8 cellular contexts compared by ENCODE assay signal in genomic region chr1:161766102-161766981, GRCh38. TPM values are rescaled to one million over a fixed set of nuclear protein-coding genes. Genes with fewer than 3 reads are reported as not detected.
A peak's percentile ranks its signal among the peaks of the same experiment; 100 is the strongest.
DNase-seq lines count a peak whose midpoint lies in the region; ATAC-seq, FAIRE-seq and TF ChIP-seq lines count a peak whose summit lies in the region.

TSS of gene ATF6 (plus strand) at chr1:161766320. CDS start at chr1:161766361, 41 bp downstream.

- H3K23ac ChIP-seq in H1 (ENCODE audit: insufficient read length) (no peak within 1 kb of the TSS), mesenchymal stem cell (ENCODE audit: low read length in 2 of 2) (no peak within 1 kb of the TSS)

- H4K91ac ChIP-seq in H1 (replicated peaks; ENCODE audit: insufficient read length, low read length) (no peak within 1 kb of the TSS), mesenchymal stem cell (ENCODE audit: low read length) (peak within 1 kb of the TSS; percentile 70)

- peaks cover 0 to 4% of the 10 kb centered on the region in 2 experiments; a peak in 1 of 4 replicates for H3K79me2 ChIP-seq in H1 (ENCODE audit: control insufficient read depth in 1 of 2, insufficient read depth in 2 of 2, low read length in 2 of 2)

- H3K9ac ChIP-seq in H1 (replicated peaks in 1 of 4; ENCODE audit: extremely low read depth in 1 of 4, low read depth in 3 of 4, low read length in 3 of 4): peak within 1 kb of the TSS; percentile 68 to 77 (median 71)
- peak within 1 kb of the TSS; percentile 99 for H3K9ac ChIP-seq in mesenchymal stem cell (ENCODE audit: low read length)

- no peak for TF ChIP-seq CTCF in H1 (IDR thresholded peaks at IDR 0.05; ENCODE audit: control extremely low read depth in 1 of 3, insufficient read depth in 1 of 3, low read depth in 1 of 3, low read length in 3 of 3)

- H2AFZ ChIP-seq in H1 (ENCODE audit: low read length) (peak within 1 kb of the TSS; percentile 94), mesenchymal stem cell (ENCODE audit: low read depth, low read length) (peak within 1 kb of the TSS; percentile 19)

- H3K4ac ChIP-seq in H1 (replicated peaks; ENCODE audit: insufficient read length, low read depth, low read length) (no peak within 1 kb of the TSS), mesenchymal stem cell (ENCODE audit: low read depth in 1 of 2, low read length in 2 of 2) (peak within 1 kb of the TSS; percentile 2 to 69)

- H3K27ac ChIP-seq in CD4-positive, CD25-positive, alpha-beta regulatory T cell (ENCODE audit: insufficient read depth, low read length, poor library complexity, severe bottlenecking): peak within 1 kb of the TSS; percentile 78
- H3K27ac ChIP-seq in H1 (ENCODE audit: low read depth, low read length) (no peak within 1 kb of the TSS), mesenchymal stem cell (ENCODE audit: low read length, poor library complexity, severe bottlenecking) (peak within 1 kb of the TSS; percentile 26)

- H3K79me1 ChIP-seq in H1 (ENCODE audit: low read depth, low read length): no peaks in the 10 kb centered on the region
- peaks cover 3% of the 10 kb centered on the region for H3K79me1 ChIP-seq in mesenchymal stem cell (replicated peaks; ENCODE audit: low read length, poor library complexity, severe bottlenecking)

- H2BK15ac ChIP-seq in H1 (ENCODE audit: low read length): no peak within 1 kb of the TSS
- H2BK15ac ChIP-seq in mesenchymal stem cell (ENCODE audit: low read depth, poor library complexity, severe bottlenecking): peak within 1 kb of the TSS; percentile 86

- H3K4me3 Mint-ChIP-seq in CD4-positive, CD25-positive, alpha-beta regulatory T cell: peak within 1 kb of the TSS; percentile 95 to 100 (median 98)

- no peak within 1 kb of the TSS for H4K8ac ChIP-seq in H1 (ENCODE audit: extremely low read depth, insufficient read depth, low read length)
- H4K8ac ChIP-seq in mesenchymal stem cell (ENCODE audit: low read length): peak within 1 kb of the TSS; percentile 86

- H2BK12ac ChIP-seq in H1 (ENCODE audit: low read depth, low read length) (no peak within 1 kb of the TSS), mesenchymal stem cell (ENCODE audit: low read length in 2 of 2) (no peak within 1 kb of the TSS)

- H3K4me1 Mint-ChIP-seq in CD4-positive, CD25-positive, alpha-beta regulatory T cell: peaks cover 23 to 51% (median 38%) of the 10 kb centered on the region in 4 donors

- DNase-seq in CD4-positive, CD25-positive, alpha-beta regulatory T cell: peak; percentile 63 to 91 (median 81)
- peak; percentile 70 for DNase-seq in HS-5 (ENCODE audit: low read depth)
- peak; percentile 78 to 89 for DNase-seq in NOMO-1 (lab: John Stamatoyannopoulos, UW; ENCODE audit: unreplicated experiment in 2 of 2)
- DNase-seq in H1 (ENCODE audit: low read depth in 1 of 2, low spot score in 2 of 2): peak; percentile 33 to 68
- DNase-seq in mesenchymal stem cell: peak; percentile 97
- peak; percentile 59 for DNase-seq in stimulated activated CD8-positive, alpha-beta memory T cell treated with anti-CD3 and anti-CD28 coated beads, Interleukin-12 subunit alpha, Interleukin-12 subunit beta, amount 100 ng/mL, for 24 hours (ENCODE audit: extremely low read depth)

- H3K23me2 ChIP-seq in H1 (ENCODE audit: low read depth, low read length): no peaks in the 10 kb centered on the region

- POLR2A ChIA-PET in activated CD8-positive, alpha-beta memory T cell treated with anti-CD3 and anti-CD28 coated beads for 36 hours (lab: Charles Lee): interaction anchor here (1.5 kb wide), 1 partner anchor 17 kb away, joined by 7 read pairs; the partner anchor contains the start of gene DUSP12
- POLR2A ChIA-PET in H1 (lab: Charles Lee; ENCODE audit: partially characterized antibody): interaction anchor here (1.1 to 1.6 kb wide), 4 partner anchors 10 to 19 kb away, joined by 3 to 5 read pairs (median 3); partner anchors contain the start of gene DUSP12

- H3K14ac ChIP-seq in H1 (ENCODE audit: insufficient read length): no peak within 1 kb of the TSS
- H3K14ac ChIP-seq in mesenchymal stem cell (ENCODE audit: low read length in 2 of 2): peak within 1 kb of the TSS in 1 of 2 experiments; percentile 43

- H3K9me3 ChIP-seq in CD4-positive, CD25-positive, alpha-beta regulatory T cell (ENCODE audit: control insufficient read depth in 2 of 2, low read length in 2 of 2): no peaks in the 10 kb centered on the region
- H3K9me3 ChIP-seq in H1 (ENCODE audit: insufficient read depth in 2 of 2, low read depth in 1 of 2, low read length in 1 of 2) (no peaks in the 10 kb centered on the region), mesenchymal stem cell (ENCODE audit: control insufficient read depth, low read length) (no peaks in the 10 kb centered on the region)

- peak in 1 of 2 experiments; percentile 58; a peak in 2 of 3 replicates for TF ChIP-seq POLR2A in H1 (IDR thresholded peaks at IDR 0.05; ENCODE audit: control extremely low read depth in 1 of 2, low read depth in 2 of 2, low read length in 2 of 2)

- peak within 1 kb of the TSS; percentile 99 for H3K4me3 ChIP-seq in CD4-positive, CD25-positive, alpha-beta regulatory T cell (ENCODE audit: low read depth, low read length)
- H3K4me3 ChIP-seq in H1 (ENCODE audit: extremely low read depth in 1 of 4, insufficient read depth in 2 of 4, low read depth in 3 of 4, low read length in 4 of 4) (peak within 1 kb of the TSS; percentile 77 to 99 (median 98)), mesenchymal stem cell (ENCODE audit: insufficient read depth in 1 of 2, low read depth in 1 of 2, low read length in 2 of 2) (peak within 1 kb of the TSS; percentile 66 to 99)

- H3K4me1 ChIP-seq in CD4-positive, CD25-positive, alpha-beta regulatory T cell (ENCODE audit: control insufficient read depth, insufficient read depth, low read length, poor library complexity, severe bottlenecking): peaks cover 49% of the 10 kb centered on the region
- H3K4me1 ChIP-seq in H1 (replicated peaks in 1 of 4; ENCODE audit: control insufficient read depth in 3 of 4, insufficient read depth in 4 of 4, low read length in 3 of 4) (no peaks in the 10 kb centered on the region), mesenchymal stem cell (ENCODE audit: control insufficient read depth, insufficient read depth, low read depth, low read length) (peaks cover 2% of the 10 kb centered on the region)

- H2BK5ac ChIP-seq in H1 (ENCODE audit: low read depth, low read length) (no peak within 1 kb of the TSS), mesenchymal stem cell (ENCODE audit: low read depth, low read length, poor library complexity, severe bottlenecking) (no peak within 1 kb of the TSS)

- H3K18ac ChIP-seq in H1 (ENCODE audit: extremely low read depth, low read length) (peak within 1 kb of the TSS; percentile 25; the same call in 1 of the 2 replicates), mesenchymal stem cell (ENCODE audit: low read depth in 1 of 2, low read length in 2 of 2) (peak within 1 kb of the TSS; percentile 1 to 58)

- H3K27me3 Mint-ChIP-seq in CD4-positive, CD25-positive, alpha-beta regulatory T cell: peaks cover 5% of the 10 kb centered on the region

- peaks cover 0 to 1% (median 0%) of the 10 kb centered on the region in 7 donors for H3K9me3 Mint-ChIP-seq in CD4-positive, CD25-positive, alpha-beta regulatory T cell

- H3K36me3 ChIP-seq in CD4-positive, CD25-positive, alpha-beta regulatory T cell (ENCODE audit: control insufficient read depth, insufficient read depth, low read length): no peaks in the 10 kb centered on the region
- no peaks in the 10 kb centered on the region for H3K36me3 ChIP-seq in H1 (ENCODE audit: control insufficient read depth in 2 of 4, insufficient read depth in 4 of 4, low read length in 3 of 4)
- H3K36me3 ChIP-seq in mesenchymal stem cell (ENCODE audit: control insufficient read depth in 1 of 2, insufficient read depth in 2 of 2, low read depth in 1 of 2, low read length in 2 of 2): no peaks in the 10 kb centered on the region

- peak within 1 kb of the TSS; percentile 98 to 99 (median 99) for H3K27ac Mint-ChIP-seq in CD4-positive, CD25-positive, alpha-beta regulatory T cell

- TF ChIP-seq EP300 in H1 (IDR thresholded peaks at IDR 0.05; ENCODE audit: borderline replicate concordance in 1 of 2, low read depth in 2 of 2, low read length in 2 of 2): no peak

- no peaks in the 10 kb centered on the region for H3K36me3 Mint-ChIP-seq in CD4-positive, CD25-positive, alpha-beta regulatory T cell

- H3K56ac ChIP-seq in H1 (replicated peaks; ENCODE audit: insufficient read length, low read depth, low read length): no peak within 1 kb of the TSS

- no peak for TF ChIP-seq RAD21 in H1 (IDR thresholded peaks at IDR 0.05 in 1 of 2, conservative IDR thresholded peaks at IDR 0.05 in 1 of 2; ENCODE audit: low read depth in 2 of 2, low read length in 2 of 2)

- no peak within 1 kb of the TSS for H2BK20ac ChIP-seq in H1 (ENCODE audit: low read length)

- H3K4me2 ChIP-seq in H1 (ENCODE audit: insufficient read depth in 1 of 2, low read depth in 2 of 2, low read length in 2 of 2) (peak within 1 kb of the TSS; percentile 86 to 89), mesenchymal stem cell (ENCODE audit: low read length, poor library complexity, severe bottlenecking) (peak within 1 kb of the TSS; percentile 65)

- CTCF ChIA-PET in activated CD8-positive, alpha-beta memory T cell treated with anti-CD3 and anti-CD28 coated beads for 36 hours (lab: Charles Lee): no interaction called here
- CTCF ChIA-PET in H1 (lab: Charles Lee; ENCODE audit: partially characterized antibody): interaction anchor here (1.1 to 1.8 kb wide), 3 partner anchors 23 to 271 kb away, joined by 3 to 8 read pairs (median 4); no protein-coding TSS in a partner anchor

- H4K5ac ChIP-seq in H1 (ENCODE audit: insufficient read length, low read depth, low read length): peak within 1 kb of the TSS; percentile 18

- no peaks in the 10 kb centered on the region for H4K20me1 ChIP-seq in H1 (replicated peaks in 1 of 2; ENCODE audit: control insufficient read depth in 1 of 2, insufficient read depth in 2 of 2, low read length in 2 of 2)

- H2AK5ac ChIP-seq in H1 (ENCODE audit: low read depth, low read length): no peak within 1 kb of the TSS
- H2AK5ac ChIP-seq in mesenchymal stem cell (ENCODE audit: low read length, severe bottlenecking): no peak within 1 kb of the TSS

- peak; percentile 69 to 75 for ATAC-seq in CD4-positive, CD25-positive, alpha-beta regulatory T cell (ENCODE audit: low read depth in 2 of 2)
- ATAC-seq in GM19452 (IDR thresholded peaks at IDR 0.05; ENCODE audit: unreplicated experiment): peak; percentile 66

- H3K27me3 ChIP-seq in CD4-positive, CD25-positive, alpha-beta regulatory T cell (ENCODE audit: control insufficient read depth, insufficient read depth, low read length): no peaks in the 10 kb centered on the region
- H3K27me3 ChIP-seq in H1 (replicated peaks in 1 of 4; ENCODE audit: control insufficient read depth in 3 of 4, extremely low read depth in 1 of 4, insufficient read depth in 3 of 4, low read length in 3 of 4) (no peaks in the 10 kb centered on the region), mesenchymal stem cell (ENCODE audit: control insufficient read depth in 1 of 2, insufficient read depth in 1 of 2, low read length in 2 of 2) (no peaks in the 10 kb centered on the region)

- 6% methylated on average over 35 of the region's 35 CpGs; no CpG with 5 or more reads in 1 of the 2 experiments for WGBS in H1 (ENCODE audit: extremely low coverage in 1 of 2, insufficient coverage in 1 of 2, insufficient read length in 1 of 2, insufficient replicate concordance in 2 of 2, low coverage in 1 of 2, low lambda C conversion rate in 2 of 2, missing lambda C conversion rate in 1 of 2), 2 experiments
- 4% methylated on average over 33 of the region's 35 CpGs for WGBS in mesenchymal stem cell

- FAIRE-seq in H1 (lab: Jason Lieb, UNC): no peak

- H2BK120ac ChIP-seq in H1 (replicated peaks; ENCODE audit: low read depth, low read length): no peak within 1 kb of the TSS
- no peak within 1 kb of the TSS for H2BK120ac ChIP-seq in mesenchymal stem cell (ENCODE audit: low read depth, low read length)

RNA-seq across cellular contexts. Expression of gene ATF6, which starts in this region (rescaled TPM):
- total RNA-seq in CD4-positive, CD25-positive, alpha-beta regulatory T cell: 17.8 TPM
- polyA plus RNA-seq in CD4-positive, CD25-positive, alpha-beta regulatory T cell: 10 to 100 TPM; 13.5 to 16.5 (median 14.9) TPM
- 10 to 100 TPM; 20.3 to 23.5 TPM for total RNA-seq in activated CD8-positive, alpha-beta memory T cell treated with anti-CD3 and anti-CD28 coated beads for 36 hours
- 9.9 and 10.0 TPM in 2 replicates for total RNA-seq in H1 (2021; fragmentation: NEBNext Ultra II Directional; extraction: Animal tissue kit (Norgen Biotek cat#: 25700))
- 3.0 and 4.6 TPM in 2 replicates for polyA plus RNA-seq in H1 (2011; rRNA removed)
- polyA plus RNA-seq in H1 (2011; cell fraction: cytosol; rRNA removed): 5.1 TPM
- 3.0 TPM for polyA plus RNA-seq in H1 (2011; cell fraction: nucleus; rRNA removed)
- 5.1 to 6.4 TPM (median 5.6 TPM) in 4 replicates for polyA plus RNA-seq in H1 (2012, experiment 1 of 2)
- polyA plus RNA-seq in H1 (2012, experiment 2 of 2): 0.62 TPM
- polyA plus RNA-seq in H1 (2013, experiment 1 of 2): 15.5 TPM
- polyA plus RNA-seq in H1 (2013, experiment 2 of 2): 16.6 TPM
- polyA minus RNA-seq in H1 (2011; rRNA and poly(A)+ RNA removed): 14.3 and 18.2 TPM in 2 replicates
- 4.8 TPM for polyA minus RNA-seq in H1 (2011; cell fraction: cytosol; rRNA and poly(A)+ RNA removed)
- 14.8 TPM for polyA minus RNA-seq in H1 (2011; cell fraction: nucleus; rRNA and poly(A)+ RNA removed)
- 19.4 TPM for polyA plus RNA-seq in mesenchymal stem cell (2013, experiment 1 of 2)
- polyA plus RNA-seq in mesenchymal stem cell (2013, experiment 2 of 2): 19.9 TPM
